Comparison of ENCODE assay signal across 32 cellular contexts in the genomic region with DNA sequence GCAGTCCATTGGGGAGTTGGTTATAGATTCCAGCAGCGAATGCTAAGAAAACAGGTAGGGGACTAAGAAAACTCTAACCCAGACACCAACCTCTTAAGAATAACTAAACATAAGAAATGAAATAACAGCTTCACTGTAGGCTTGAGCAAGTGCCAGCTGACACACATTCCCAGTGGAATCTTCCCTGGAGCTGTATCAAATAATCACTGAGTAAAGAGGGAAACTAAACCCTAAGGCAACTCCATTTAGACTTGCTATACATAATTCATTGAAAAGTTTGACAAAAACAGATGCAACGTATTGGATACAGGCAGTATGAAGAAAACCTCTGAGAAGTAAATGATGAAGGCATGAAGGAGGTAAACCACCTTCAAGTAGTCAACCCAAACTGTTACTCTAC.
"Had no signal": no experiment of that assay in that cellular context is flagged by ENCODE, and none has a peak within 500 bp of the region (broad histone marks: within the 10 kb centered on the region; RNA-seq: fewer than 3 reads in every experiment).

No MANE protein-coding gene starts in this region.

- H3K36me3 Mint-ChIP-seq: activated naive CD4-positive, alpha-beta T cell treated with anti-CD3 and anti-CD28 coated beads, Interleukin-2, amount 10 ng/mL, durations not matched to agents 7 days and 5 days; naive B cell; stimulated activated memory B cell treated with anti-CD40 and anti-IgM and Interleukin-4, amounts not matched to agents 10 μg/mL and 1 μg/mL and 100 μg/mL, for 72 hours had no signal

- H3K27me3 Mint-ChIP-seq: effector memory CD8-positive, alpha-beta T cell; naive B cell; stimulated activated memory B cell treated with anti-CD40 and anti-IgM and Interleukin-4, amounts not matched to agents 10 μg/mL and 1 μg/mL and 100 μg/mL, for 72 hours; stimulated activated naive CD8-positive, alpha-beta T cell treated with anti-CD3 and anti-CD28 coated beads, Interleukin-15, amount 100 ng/mL, for 72 hours had no signal

- H3K9me3 ChIP-seq: gastroesophageal sphincter, psoas muscle, sigmoid colon, upper lobe of left lung, vagina had no signal

- DNase-seq: activated CD4-positive, alpha-beta T cell treated with anti-CD3 and anti-CD28 coated beads for 4 hours; activated CD4-positive, alpha-beta T cell treated with anti-CD3 and anti-CD28 coated beads, Interleukin-2, amount 50 U/mL, for 4 hours; activated effector memory CD4-positive, alpha-beta T cell treated with Interleukin-2 at 50 U/mL for 16 hours; activated naive CD4-positive, alpha-beta T cell treated with anti-CD3 and anti-CD28 coated beads, Interleukin-2, amount 10 ng/mL, durations not matched to agents 7 days and 5 days; amniotic stem cell; caudate nucleus; cortex of kidney; effector memory CD8-positive, alpha-beta T cell; head of caudate nucleus; hippocampal formation; left cardiac atrium; left ventricle myocardium superior; naive B cell; nephron progenitor cell; psoas muscle; sigmoid colon; small intestine; stimulated activated CD4-positive, alpha-beta T cell treated with anti-CD3 and anti-CD28 coated beads, Interleukin-1b, Interleukin-23, amount 100 ng/mL, for 48 hours; stimulated activated CD4-positive, alpha-beta T cell treated with anti-CD3 and anti-CD28 coated beads, Interleukin-4, amount 100 ng/mL, for 4 hours; stimulated activated CD8-positive, alpha-beta memory T cell treated with anti-CD3 and anti-CD28 coated beads, Interleukin-4, amount 100 ng/mL, for 48 hours; stimulated activated naive CD8-positive, alpha-beta T cell treated with anti-CD3 and anti-CD28 coated beads, Interleukin-15, amount 100 ng/mL, for 72 hours; substantia nigra; T-helper 9 cell; upper lobe of left lung had no signal

- H3K9ac ChIP-seq: parathyroid adenoma had no signal

- H3K4me1 Mint-ChIP-seq: activated naive CD4-positive, alpha-beta T cell treated with anti-CD3 and anti-CD28 coated beads, Interleukin-2, amount 10 ng/mL, durations not matched to agents 7 days and 5 days; naive B cell; nephron progenitor cell; stimulated activated memory B cell treated with anti-CD40 and anti-IgM and Interleukin-4, amounts not matched to agents 10 μg/mL and 1 μg/mL and 100 μg/mL, for 72 hours; stimulated activated naive CD8-positive, alpha-beta T cell treated with anti-CD3 and anti-CD28 coated beads, Interleukin-15, amount 100 ng/mL, for 72 hours had no signal

- H3K9me3 Mint-ChIP-seq: activated naive CD4-positive, alpha-beta T cell treated with anti-CD3 and anti-CD28 coated beads, Interleukin-2, amount 10 ng/mL, durations not matched to agents 7 days and 5 days; effector memory CD8-positive, alpha-beta T cell; naive B cell; stimulated activated memory B cell treated with anti-CD40 and anti-IgM and Interleukin-4, amounts not matched to agents 10 μg/mL and 1 μg/mL and 100 μg/mL, for 72 hours; stimulated activated naive CD8-positive, alpha-beta T cell treated with anti-CD3 and anti-CD28 coated beads, Interleukin-15, amount 100 ng/mL, for 72 hours; T-helper 1 cell treated with Interleukin-12 subunit alpha and Interleukin-12 subunit beta and Interleukin-4 antibody, amounts not matched to agents 30 μg/mL and 1 μg/mL, for 36 hours had no signal

- H3K4me1 ChIP-seq: gastroesophageal sphincter, parathyroid adenoma, psoas muscle, upper lobe of left lung, vagina had no signal

- H3K36me3 ChIP-seq: gastroesophageal sphincter, sigmoid colon, upper lobe of left lung, vagina had no signal

- H3K27ac ChIP-seq: gastroesophageal sphincter, parathyroid adenoma, psoas muscle, sigmoid colon, upper lobe of left lung, vagina, VCaP had no signal

- H3K4me3 Mint-ChIP-seq: activated naive CD4-positive, alpha-beta T cell treated with anti-CD3 and anti-CD28 coated beads, Interleukin-2, amount 10 ng/mL, durations not matched to agents 7 days and 5 days; effector memory CD8-positive, alpha-beta T cell; naive B cell; nephron progenitor cell; stimulated activated memory B cell treated with anti-CD40 and anti-IgM and Interleukin-4, amounts not matched to agents 10 μg/mL and 1 μg/mL and 100 μg/mL, for 72 hours; stimulated activated naive CD8-positive, alpha-beta T cell treated with anti-CD3 and anti-CD28 coated beads, Interleukin-15, amount 100 ng/mL, for 72 hours; T-helper 1 cell treated with Interleukin-12 subunit alpha and Interleukin-12 subunit beta and Interleukin-4 antibody, amounts not matched to agents 30 μg/mL and 1 μg/mL, for 36 hours had no signal

- H3K27ac Mint-ChIP-seq: activated naive CD4-positive, alpha-beta T cell treated with anti-CD3 and anti-CD28 coated beads, Interleukin-2, amount 10 ng/mL, durations not matched to agents 7 days and 5 days; effector memory CD8-positive, alpha-beta T cell; naive B cell; nephron progenitor cell; stimulated activated memory B cell treated with anti-CD40 and anti-IgM and Interleukin-4, amounts not matched to agents 10 μg/mL and 1 μg/mL and 100 μg/mL, for 72 hours; stimulated activated naive CD8-positive, alpha-beta T cell treated with anti-CD3 and anti-CD28 coated beads, Interleukin-15, amount 100 ng/mL, for 72 hours; T-helper 1 cell treated with Interleukin-12 subunit alpha and Interleukin-12 subunit beta and Interleukin-4 antibody, amounts not matched to agents 30 μg/mL and 1 μg/mL, for 36 hours had no signal

- H3K4me3 ChIP-seq: gastroesophageal sphincter, psoas muscle, sigmoid colon, upper lobe of left lung, vagina had no signal

- ATAC-seq: effector memory CD8-positive, alpha-beta T cell; gastroesophageal sphincter; left cardiac atrium; left ventricle myocardium superior; psoas muscle; stimulated activated memory B cell treated with anti-CD40 and anti-IgM and Interleukin-4, amounts not matched to agents 10 μg/mL and 1 μg/mL and 100 μg/mL, for 72 hours; stimulated activated naive CD8-positive, alpha-beta T cell treated with anti-CD3 and anti-CD28 coated beads, Interleukin-15, amount 100 ng/mL, for 72 hours had no signal

- FAIRE-seq: keratinocyte, small intestine, TTC549 had no signal

- H3K27me3 ChIP-seq: gastroesophageal sphincter, sigmoid colon, upper lobe of left lung, vagina had no signal

- H2AFZ ChIP-seq: parathyroid adenoma had no signal

- H3K79me2 ChIP-seq: parathyroid adenoma had no signal
